ENCODE assay signal across 9 cellular contexts in the genomic region with DNA sequence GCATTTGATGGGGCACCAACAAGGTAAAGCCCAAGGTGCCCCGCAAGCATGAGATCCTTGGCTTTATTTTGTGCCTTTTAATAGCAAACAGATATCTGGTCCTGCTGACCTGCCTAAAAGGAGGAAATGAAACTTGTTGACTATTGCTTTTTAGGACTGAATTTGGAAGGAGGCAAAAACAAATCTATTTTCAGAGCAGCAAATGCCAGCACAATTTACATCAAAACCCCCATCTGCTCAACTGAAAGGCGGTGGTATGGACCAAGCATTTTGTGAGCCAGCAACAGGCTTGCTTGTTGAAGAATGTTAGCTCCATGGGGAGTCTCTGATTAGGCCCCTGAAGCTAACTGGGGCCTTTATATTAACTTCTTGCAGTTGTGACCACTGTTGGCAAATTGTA.
DNase-seq lines count a peak whose midpoint lies in the region; ATAC-seq and TF ChIP-seq lines count a peak whose summit lies in the region.
"Had no signal": no experiment of that assay in that cellular context is flagged by ENCODE, and none has a peak within 500 bp of the region (broad histone marks: within the 10 kb centered on the region; RNA-seq: fewer than 3 reads in every experiment).

No MANE protein-coding gene starts in this region.

- H2AFZ ChIP-seq in osteoblast (ENCODE audit: low read length), result no peak overlapping the region

- no peaks in the 10 kb centered on the region for H3K36me3 Mint-ChIP-seq in WTC11

- POLR2A ChIA-PET in WTC11 (lab: Charles Lee), result no interaction called here

- H4K20me1 ChIP-seq in osteoblast (ENCODE audit: insufficient read depth, low read length), result no peaks in the 10 kb centered on the region

- no peaks in the 10 kb centered on the region for H3K9me3 Mint-ChIP-seq in WTC11

- H3K27me3 ChIP-seq in osteoblast (ENCODE audit: insufficient read depth, low read length), result no peaks in the 10 kb centered on the region
- H3K27me3 ChIP-seq: Peyer's patch, upper lobe of right lung had no signal

- CTCF ChIA-PET in WTC11 (lab: Charles Lee), result interaction anchor here (1.1 to 1.2 kb wide), 2 partner anchors 10 to 119 kb away, joined by 3 read pairs; no protein-coding TSS in a partner anchor

- H3K4me3 Mint-ChIP-seq in WTC11, result no peak overlapping the region

- ATAC-seq in GM18909 (IDR thresholded peaks at IDR 0.05; ENCODE audit: poor library complexity, unreplicated experiment) (peak; percentile 66), GM21786 (IDR thresholded peaks at IDR 0.05; ENCODE audit: unreplicated experiment) (peak; percentile 58), HG03442 (IDR thresholded peaks at IDR 0.05; ENCODE audit: unreplicated experiment) (peak; percentile 56), WTC11 (no peak)
- ATAC-seq: upper lobe of right lung had no signal

- H3K79me2 ChIP-seq in osteoblast (ENCODE audit: insufficient read depth, low read length), result no peaks in the 10 kb centered on the region

- no peak for DNase-seq in osteoblast (ENCODE audit: insufficient read length, low spot score, missing footprints)
- no peak for DNase-seq in NCI-H2196 (lab: John Stamatoyannopoulos, UW; ENCODE audit: unreplicated experiment)
- no peak for DNase-seq in activated CD4-positive, alpha-beta T cell treated with anti-CD3 and anti-CD28 coated beads for 48 hours
- no peak for DNase-seq in WTC11 (ENCODE audit: low spot score)
- DNase-seq: Peyer's patch, upper lobe of right lung had no signal

- no peaks in the 10 kb centered on the region for H3K27me3 Mint-ChIP-seq in WTC11 (ENCODE audit: low read depth)

- no peaks in the 10 kb centered on the region for H3K9me3 ChIP-seq in osteoblast (ENCODE audit: low read depth, low read length)
- H3K9me3 ChIP-seq: Peyer's patch, upper lobe of right lung had no signal

- no peak overlapping the region for H3K4me3 ChIP-seq in osteoblast (ENCODE audit: insufficient read depth, low read length)
- H3K4me3 ChIP-seq: Peyer's patch, upper lobe of right lung had no signal

- no peak overlapping the region for H3K27ac Mint-ChIP-seq in WTC11

- H3K4me1 ChIP-seq in osteoblast (ENCODE audit: insufficient read depth, low read length), result peaks cover 53% of the 10 kb centered on the region
- H3K4me1 ChIP-seq: Peyer's patch had no signal

- H3K4me2 ChIP-seq in osteoblast (ENCODE audit: insufficient read depth, low read length), result peak overlapping the region; percentile 55

- H3K36me3 ChIP-seq in osteoblast (ENCODE audit: insufficient read depth, low read length), result no peaks in the 10 kb centered on the region
- H3K36me3 ChIP-seq: Peyer's patch, upper lobe of right lung had no signal

- H3K4me1 Mint-ChIP-seq in WTC11, result peaks cover 35% of the 10 kb centered on the region

- TF ChIP-seq CTCF in osteoblast (IDR thresholded peaks at IDR 0.05; ENCODE audit: extremely low read depth, low read depth, low read length) (no peak), WTC11 (IDR thresholded peaks at IDR 0.05) (no peak)

- peak overlapping the region; percentile 64 for H3K27ac ChIP-seq in osteoblast (ENCODE audit: low read depth, low read length)
- H3K27ac ChIP-seq: upper lobe of right lung had no signal

TF ChIP-seq in WTC11, 78 proteins besides CTCF, POLR2A, EP300 and RAD21:
- no peak for TF ChIP-seq ZSCAN18 (CRISPR knock-in tag; IDR thresholded peaks at IDR 0.05)
- TF ChIP-seq E2F5 (CRISPR knock-in tag; IDR thresholded peaks at IDR 0.05), result no peak
- no peak for TF ChIP-seq GTF2I (CRISPR knock-in tag; conservative IDR thresholded peaks at IDR 0.05)
- TF ChIP-seq E2F1 (CRISPR knock-in tag; IDR thresholded peaks at IDR 0.05), result no peak
- no peak for TF ChIP-seq AFF4 (CRISPR knock-in tag; IDR thresholded peaks at IDR 0.05; ENCODE audit: borderline replicate concordance)
